ENCODE assay signal across 11 cellular contexts in genomic region chr7:123839106-123839505, GRCh38. TPM values are rescaled to one million over a fixed set of nuclear protein-coding genes. Genes with fewer than 3 reads are reported as not detected.
"Had no signal": no experiment of that assay in that cellular context is flagged by ENCODE, and none has a peak within 500 bp of the region (broad histone marks: within the 10 kb centered on the region; RNA-seq: fewer than 3 reads in every experiment).

No MANE protein-coding gene starts in this region.

RNA-seq across cellular contexts. Expression of gene HYAL4, which starts 5.9 kb away (rescaled TPM):
- total RNA-seq: activated B cell treated with CpG ODN at 0.5 μM for 24 hours; activated CD4-positive, alpha-beta memory T cell treated with anti-CD3 and anti-CD28 coated beads, Interleukin-2, amount 10 ng/mL, durations not matched to agents 7 days and 5 days; activated CD4-positive, alpha-beta T cell treated with anti-CD3 and anti-CD28 coated beads, Interleukin-2, amount 10 ng/mL, durations not matched to agents 24 days and 14 days; activated CD8-positive, alpha-beta memory T cell treated with anti-CD3 and anti-CD28 coated beads for 36 hours; activated CD8-positive, alpha-beta memory T cell treated with anti-CD3 and anti-CD28 coated beads, Interleukin-2, amount 10 ng/mL, durations not matched to agents 7 days and 5 days; activated CD8-positive, alpha-beta T cell treated with anti-CD3 and anti-CD28 coated beads for 36 hours; activated CD8-positive, alpha-beta T cell treated with anti-CD3 and anti-CD28 coated beads, Interleukin-2, amount 10 ng/mL, durations not matched to agents 7 days and 5 days; T-helper 1 cell treated with Interleukin-12 subunit alpha and Interleukin-12 subunit beta and Interleukin-4 antibody, amounts not matched to agents 30 ng/mL and 1 ng/mL, for 36 hours; T-helper 17 cell; T-helper 2 cell treated with Interferon-gamma antibody and Interleukin-4, amounts not matched to agents 100 ng/mL and 5 ng/mL, for 36 hours; WTC11 had no signal
